2 cellular contexts compared by ENCODE assay signal in genomic region chr1:17307946-17308345, GRCh38.
A peak's percentile ranks its signal among the peaks of the same experiment; 100 is the strongest.
TF ChIP-seq lines count a peak whose summit lies in the region.

TSS of gene PADI4 (plus strand) at chr1:17308197. CDS start at chr1:17308223, 26 bp downstream.

TF ChIP-seq in H1, 55 proteins besides CTCF, POLR2A, EP300 and RAD21:
- TF ChIP-seq BACH1 (IDR thresholded peaks at IDR 0.05; ENCODE audit: low read length) (0 out of 2 replicates have a peak, but pooled peaks have one; percentile 26), POU5F1 (IDR thresholded peaks at IDR 0.05; ENCODE audit: low read depth, low read length) (no peak), ATF3 (IDR thresholded peaks at IDR 0.05; ENCODE audit: insufficient read depth, low read depth, low read length) (no peak)

TF ChIP-seq in SK-N-SH, 30 proteins besides CTCF, POLR2A, EP300 and RAD21:
- TF ChIP-seq FOXM1 (IDR thresholded peaks at IDR 0.05; ENCODE audit: low read depth) (no peak), RCOR1 (IDR thresholded peaks at IDR 0.05; ENCODE audit: low read length) (no peak), RXRA (IDR thresholded peaks at IDR 0.05; ENCODE audit: borderline replicate concordance, low read depth) (no peak), IRF3 (IDR thresholded peaks at IDR 0.05; ENCODE audit: low read depth, low read length) (no peak), ELF1 (IDR thresholded peaks at IDR 0.05) (no peak), SMC3 (IDR thresholded peaks at IDR 0.05; ENCODE audit: low read depth, low read length) (no peak), FOXJ3 (CRISPR knock-in tag; IDR thresholded peaks at IDR 0.05) (no peak), EZH2phosphoT487 (IDR thresholded peaks at IDR 0.05; ENCODE audit: borderline replicate concordance, low read depth) (no peak), TEAD4 (IDR thresholded peaks at IDR 0.05; ENCODE audit: borderline replicate concordance, insufficient read depth) (no peak), ZBTB33 (IDR thresholded peaks at IDR 0.05; ENCODE audit: borderline replicate concordance, low read depth) (no peak), POLR2AphosphoS5 (IDR thresholded peaks at IDR 0.05; ENCODE audit: low read depth, low read length) (no peak), REST (IDR thresholded peaks at IDR 0.05; ENCODE audit: low read depth, low read length) (no peak), TAF1 (IDR thresholded peaks at IDR 0.05; ENCODE audit: borderline replicate concordance, low read depth, low read length) (no peak)
